In genomic region chr2:239239607-239240479, GRCh38 we compare ENCODE assay signal across 9 cellular contexts.
A peak's percentile ranks its signal among the peaks of the same experiment; 100 is the strongest.
DNase-seq lines count a peak whose midpoint lies in the region; ATAC-seq and TF ChIP-seq lines count a peak whose summit lies in the region.
"Had no signal": no experiment of that assay in that cellular context is flagged by ENCODE, and none has a peak within 500 bp of the region (broad histone marks: within the 10 kb centered on the region; RNA-seq: fewer than 3 reads in every experiment).

No MANE protein-coding gene starts in this region.

- DNase-seq in NCI-H510A treated with DMSO at 0.1 percent for 48 hours (lab: John Stamatoyannopoulos, UW) (peak; percentile 41), NCI-H510A (lab: John Stamatoyannopoulos, UW) (no peak), esophagus muscularis mucosa (ENCODE audit: extremely low spot score) (no peak), upper lobe of right lung (no peak), GOT3 (lab: John Stamatoyannopoulos, UW) (no peak), GDM1 (lab: John Stamatoyannopoulos, UW) (no peak)
- DNase-seq: ACHN had no signal

- no peak for TF ChIP-seq EP300 in esophagus muscularis mucosa (IDR thresholded peaks at IDR 0.05)

- peaks cover 44 to 75% (median 62%) of the 10 kb centered on the region in 4 donors for H3K4me1 ChIP-seq in esophagus muscularis mucosa
- H3K4me1 ChIP-seq in upper lobe of right lung: peaks cover 22% of the 10 kb centered on the region

- H3K27me3 ChIP-seq in esophagus muscularis mucosa: no peaks in the 10 kb centered on the region
- H3K27me3 ChIP-seq in upper lobe of right lung: no peaks in the 10 kb centered on the region

- H3K4me1 Mint-ChIP-seq in nephron: peaks cover 27% of the 10 kb centered on the region

- H3K4me3 Mint-ChIP-seq in nephron: peak overlapping the region in 1 of 3 experiments; percentile 11

- 40% methylated on average over 28 of the region's 30 CpGs for WGBS in esophagus muscularis mucosa

- TF ChIP-seq POLR2A in esophagus muscularis mucosa (IDR thresholded peaks at IDR 0.05; ENCODE audit: low read depth): no peak

- no peak for TF ChIP-seq CTCF in esophagus muscularis mucosa (IDR thresholded peaks at IDR 0.05)
- TF ChIP-seq CTCF in nephron (IDR thresholded peaks at IDR 0.05; ENCODE audit: unreplicated experiment in 3 of 3): no peak
- TF ChIP-seq CTCF in upper lobe of right lung (IDR thresholded peaks at IDR 0.05): no peak

- H3K4me3 ChIP-seq in esophagus muscularis mucosa (peak overlapping the region; percentile 14 to 37 (median 24)), upper lobe of right lung (peak overlapping the region; percentile 14)

- no peaks in the 10 kb centered on the region for H3K27me3 Mint-ChIP-seq in nephron (ENCODE audit: low read depth)

- ATAC-seq in upper lobe of right lung (peak; percentile 56), GM19328 (IDR thresholded peaks at IDR 0.05; ENCODE audit: unreplicated experiment) (no peak)

- intact Hi-C loops in esophagus muscularis mucosa (cut with DNase I) (no loop called here), upper lobe of right lung (cut with DNase I) (no loop called here)

- H3K9me3 ChIP-seq in esophagus muscularis mucosa (no peaks in the 10 kb centered on the region), upper lobe of right lung (no peaks in the 10 kb centered on the region)

- peaks cover 0 to 10% (median 0%) of the 10 kb centered on the region in 4 donors for H3K36me3 ChIP-seq in esophagus muscularis mucosa
- no peaks in the 10 kb centered on the region for H3K36me3 ChIP-seq in upper lobe of right lung

- peak overlapping the region; percentile 52 to 87 (median 79) for H3K27ac Mint-ChIP-seq in nephron

- no peaks in the 10 kb centered on the region for H3K9me3 Mint-ChIP-seq in nephron

- no peaks in the 10 kb centered on the region for H3K36me3 Mint-ChIP-seq in nephron (ENCODE audit: low read depth)

- H3K27ac ChIP-seq in esophagus muscularis mucosa (replicated peaks in 1 of 4): peak overlapping the region; percentile 78 to 85 (median 79)
- peak overlapping the region; percentile 74 for H3K27ac ChIP-seq in upper lobe of right lung
